Comparison of ENCODE assay signal across 8 cellular contexts in the genomic region with DNA sequence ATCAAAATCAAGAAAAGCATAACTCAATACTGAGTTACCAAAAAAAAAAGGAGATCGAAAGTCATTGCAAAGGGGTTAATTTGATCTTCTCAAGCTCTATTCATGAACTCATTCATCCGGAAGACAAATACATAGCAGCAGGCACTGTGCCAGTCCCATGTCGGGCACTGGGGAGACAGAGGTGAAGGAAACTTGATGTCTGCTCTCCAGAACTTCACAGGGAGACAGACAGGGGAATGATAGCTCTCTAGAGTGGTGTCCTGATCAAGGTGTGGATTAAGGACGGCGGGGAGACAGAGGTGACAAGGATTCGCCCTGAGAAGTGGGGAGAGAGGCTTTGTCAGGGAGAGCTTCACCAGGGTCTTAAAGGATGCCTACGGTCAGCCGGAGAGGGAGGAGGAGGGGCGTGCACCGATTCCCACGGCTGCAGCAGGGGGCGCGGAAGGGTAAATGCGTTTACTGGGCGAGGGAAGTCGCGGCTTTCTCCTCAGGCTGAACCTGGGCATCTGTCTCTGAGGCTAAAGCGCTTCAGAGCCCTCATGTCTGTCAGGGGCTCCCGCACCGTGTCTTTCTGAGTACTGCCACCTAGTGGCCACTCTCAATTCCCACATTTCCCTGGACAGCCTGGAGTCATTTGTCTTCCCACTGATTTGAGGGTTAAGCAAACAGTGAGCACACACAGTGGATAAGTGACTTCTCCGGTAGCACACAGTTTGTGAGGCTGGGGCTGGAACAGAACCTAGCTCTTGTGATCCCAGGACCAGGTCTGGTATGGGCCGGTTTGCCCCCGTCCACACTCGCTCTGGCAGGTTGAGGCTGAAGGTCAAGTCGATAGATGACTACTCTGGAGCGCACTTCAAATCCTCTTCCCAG.
DNase-seq lines count a peak whose midpoint lies in the region; ATAC-seq and TF ChIP-seq lines count a peak whose summit lies in the region.

No MANE protein-coding gene starts in this region.

- peak; percentile 88 for ATAC-seq in GM21381 (IDR thresholded peaks at IDR 0.05; ENCODE audit: unreplicated experiment)
- peak; percentile 92 for ATAC-seq in stimulated activated naive CD8-positive, alpha-beta T cell treated with anti-CD3 and anti-CD28 coated beads, Interleukin-15, amount 100 ng/mL, for 72 hours

- TF ChIP-seq CTCF in PC-9 (conservative IDR thresholded peaks at IDR 0.05), result peak; percentile 98
- peak; percentile 89 for TF ChIP-seq CTCF in fibroblast of pulmonary artery (IDR thresholded peaks at IDR 0.05; ENCODE audit: low read length, missing control alignments)
- peak; percentile 94 for TF ChIP-seq CTCF in neural progenitor cell (IDR thresholded peaks at IDR 0.05)

- H3K9me3 Mint-ChIP-seq in neural progenitor cell, result no peaks in the 10 kb centered on the region
- no peaks in the 10 kb centered on the region for H3K9me3 Mint-ChIP-seq in stimulated activated naive CD8-positive, alpha-beta T cell treated with anti-CD3 and anti-CD28 coated beads, Interleukin-15, amount 100 ng/mL, for 72 hours

- intact Hi-C loops in PC-9 (cut with micrococcal nuclease; ENCODE audit: unreplicated experiment), result loop anchor here (1.0 to 10.0 kb wide), 6 partner anchors 68 to 691 kb away; no protein-coding TSS in a partner anchor

- H2AFZ ChIP-seq in PC-9 (peak overlapping the region; percentile 89), neural progenitor cell (replicated peaks) (peak overlapping the region; percentile 77)

- BruUV-seq in PC-9 (replicated peaks; lab: Mats Ljungman, UMichigan), result no TSS peak

- H4K20me1 ChIP-seq in PC-9 (ENCODE audit: insufficient read depth) (no peaks in the 10 kb centered on the region), neural progenitor cell (ENCODE audit: low read depth) (no peaks in the 10 kb centered on the region)

- DNase-seq in COLO829 (ENCODE audit: low spot score), result peak; percentile 73
- peak; percentile 43 for DNase-seq in KG1 (lab: John Stamatoyannopoulos, UW)
- peak; percentile 80 to 83 for DNase-seq in PC-9
- DNase-seq in activated T-helper 1 cell treated with Interleukin-2 at 50 U/mL for 16 hours (ENCODE audit: low read depth), result peak; percentile 43
- DNase-seq in fibroblast of pulmonary artery (ENCODE audit: low read depth), result peak; percentile 89
- DNase-seq in neural progenitor cell (ENCODE audit: low spot score), result peak; percentile 94
- DNase-seq in stimulated activated naive CD8-positive, alpha-beta T cell treated with anti-CD3 and anti-CD28 coated beads, Interleukin-15, amount 100 ng/mL, for 72 hours, result peak; percentile 64 to 69

- H3K4me1 ChIP-seq in PC-9 (replicated peaks; ENCODE audit: insufficient read depth) (peaks cover 21% of the 10 kb centered on the region), neural progenitor cell (peaks cover 3% of the 10 kb centered on the region)

- H3K79me2 ChIP-seq in PC-9 (ENCODE audit: low read depth), result no peaks in the 10 kb centered on the region
- no peaks in the 10 kb centered on the region for H3K79me2 ChIP-seq in neural progenitor cell (ENCODE audit: low read depth)

- H3K9ac ChIP-seq in neural progenitor cell, result no peak overlapping the region

- H3K36me3 ChIP-seq in PC-9 (ENCODE audit: low read depth) (no peaks in the 10 kb centered on the region), neural progenitor cell (no peaks in the 10 kb centered on the region)

- H3F3A ChIP-seq in PC-9 (ENCODE audit: insufficient read depth, low read depth) (no peaks in the 10 kb centered on the region), neural progenitor cell (ENCODE audit: low read depth) (peaks cover 7% of the 10 kb centered on the region)

- H3K27ac ChIP-seq in PC-9 (no peak overlapping the region), neural progenitor cell (no peak overlapping the region)

- no peaks in the 10 kb centered on the region for H3K9me2 ChIP-seq in PC-9 (ENCODE audit: insufficient read depth)

- H3K27ac Mint-ChIP-seq in neural progenitor cell, result no peak overlapping the region
- peak overlapping the region in 1 of 2 donors; percentile 43 for H3K27ac Mint-ChIP-seq in stimulated activated naive CD8-positive, alpha-beta T cell treated with anti-CD3 and anti-CD28 coated beads, Interleukin-15, amount 100 ng/mL, for 72 hours

- no peaks in the 10 kb centered on the region for H3K36me3 Mint-ChIP-seq in neural progenitor cell

- CTCF ChIA-PET in PC-9 (lab: Charles Lee), result interaction anchor here (0.6 to 2.2 kb wide), 8 partner anchors 24 to 1608 kb away, joined by 3 to 18 read pairs (median 3); no protein-coding TSS in a partner anchor

- H3K9me3 ChIP-seq in PC-9 (ENCODE audit: insufficient read depth, low read depth) (no peaks in the 10 kb centered on the region), neural progenitor cell (ENCODE audit: low read depth) (no peaks in the 10 kb centered on the region)

- peak overlapping the region; percentile 82 for H3K4me3 Mint-ChIP-seq in neural progenitor cell
- peak overlapping the region; percentile 80 to 82 for H3K4me3 Mint-ChIP-seq in stimulated activated naive CD8-positive, alpha-beta T cell treated with anti-CD3 and anti-CD28 coated beads, Interleukin-15, amount 100 ng/mL, for 72 hours

- H3K4me2 ChIP-seq in PC-9, result peak overlapping the region; percentile 85
- peak overlapping the region; percentile 62 for H3K4me2 ChIP-seq in neural progenitor cell

- peaks cover 9% of the 10 kb centered on the region for H3K27me3 Mint-ChIP-seq in neural progenitor cell (ENCODE audit: insufficient read depth, low read depth)
- peaks cover 31% of the 10 kb centered on the region for H3K27me3 Mint-ChIP-seq in stimulated activated naive CD8-positive, alpha-beta T cell treated with anti-CD3 and anti-CD28 coated beads, Interleukin-15, amount 100 ng/mL, for 72 hours

- POLR2A ChIA-PET in PC-9 (lab: Charles Lee; ENCODE audit: unreplicated experiment), result no interaction called here

- H3K27me3 ChIP-seq in PC-9 (ENCODE audit: insufficient read depth, low read depth) (no peaks in the 10 kb centered on the region), neural progenitor cell (no peaks in the 10 kb centered on the region)

- peaks cover 8% of the 10 kb centered on the region for H3K4me1 Mint-ChIP-seq in neural progenitor cell
- H3K4me1 Mint-ChIP-seq in stimulated activated naive CD8-positive, alpha-beta T cell treated with anti-CD3 and anti-CD28 coated beads, Interleukin-15, amount 100 ng/mL, for 72 hours, result peaks cover 9% of the 10 kb centered on the region

- peak overlapping the region; percentile 60 for H3K4me3 ChIP-seq in PC-9
- peak overlapping the region; percentile 57 for H3K4me3 ChIP-seq in fibroblast of pulmonary artery (replicated peaks; ENCODE audit: low read depth, low read length)
- H3K4me3 ChIP-seq in neural progenitor cell, result peak overlapping the region; percentile 31

Comparison
In these comparisons a context has a peak if more than half of its experiments do, and no peak if none do; other contexts are left out.
1. DNase-seq: peak in every context shown above with its lines; median percentile 94 in neural progenitor cell; 89 in fibroblast of pulmonary artery; 82 in PC-9; 73 in COLO829; 66 in stimulated activated naive CD8-positive, alpha-beta T cell treated with anti-CD3 and anti-CD28 coated beads, Interleukin-15, amount 100 ng/mL, for 72 hours; 43 in KG1; 43 in activated T-helper 1 cell treated with Interleukin-2 at 50 U/mL for 16 hours.